8 cellular contexts compared by ENCODE assay signal in the genomic region with DNA sequence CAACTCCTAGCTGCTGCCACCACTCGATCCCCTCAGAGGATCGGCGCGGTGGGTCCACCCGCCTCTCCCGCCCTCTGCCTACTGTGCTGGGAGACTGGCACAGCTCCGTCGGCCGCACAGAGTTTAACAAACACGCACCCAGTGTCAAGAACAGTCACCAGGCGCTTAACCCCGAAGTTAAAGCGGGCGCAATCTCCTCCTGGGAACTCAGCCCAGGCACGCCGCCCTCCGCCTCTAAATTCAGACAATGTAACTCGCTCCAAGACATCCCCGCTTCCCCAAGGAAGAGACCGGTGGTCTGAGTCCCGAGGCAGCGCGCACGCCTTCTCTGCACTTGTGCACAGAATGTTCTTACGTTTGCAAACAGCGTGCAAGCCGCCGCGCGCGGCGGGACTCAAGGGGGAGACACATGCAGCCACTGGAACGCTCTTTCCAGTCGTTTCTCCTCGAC. TPM values are rescaled to one million over a fixed set of nuclear protein-coding genes. Genes with fewer than 3 reads are reported as not detected.
DNase-seq lines count a peak whose midpoint lies in the region; ATAC-seq and TF ChIP-seq lines count a peak whose summit lies in the region.

No MANE protein-coding gene starts in this region.

- intact Hi-C loops in breast epithelium (cut with DNase I; ENCODE audit: low total_unique reads) = no loop called here

- TF ChIP-seq CTCF in breast epithelium (IDR thresholded peaks at IDR 0.05) = no peak

- ATAC-seq in GM19467 (IDR thresholded peaks at IDR 0.05; ENCODE audit: unreplicated experiment) = peak; percentile 10

- DNase-seq in COLO668 (lab: John Stamatoyannopoulos, UW; ENCODE audit: unreplicated experiment) (peak; percentile 78), breast epithelium (ENCODE audit: low spot score in 2 of 2) (no peak), left kidney (ENCODE audit: low read depth, low spot score) (peak; percentile 82), NOMO-1 treated with dmso at 0.1 percent for 144 hours (lab: John Stamatoyannopoulos, UW; ENCODE audit: unreplicated experiment) (no peak)
- DNase-seq in stimulated activated CD4-positive, alpha-beta T cell treated with anti-CD3 and anti-CD28 coated beads, Interleukin-4, amount 100 ng/mL, for 24 hours = peak; percentile 52

- H3K4me1 ChIP-seq in HUES48 (ENCODE audit: control insufficient read depth, insufficient read depth, low read length) (peaks cover 22% of the 10 kb centered on the region), breast epithelium (no peaks in the 10 kb centered on the region)

- no peak for TF ChIP-seq POLR2A in breast epithelium (IDR thresholded peaks at IDR 0.05)

- peaks cover 75% of the 10 kb centered on the region for H3K27me3 ChIP-seq in HUES48 (ENCODE audit: control insufficient read depth, insufficient read depth, low read length)
- no peaks in the 10 kb centered on the region for H3K27me3 ChIP-seq in breast epithelium

- H3K27ac Mint-ChIP-seq in T-helper 1 cell treated with Interleukin-12 subunit alpha and Interleukin-12 subunit beta and Interleukin-4 antibody, amounts not matched to agents 30 μg/mL and 1 μg/mL, for 36 hours = peak overlapping the region; percentile 94

- no peaks in the 10 kb centered on the region for H3K9me3 Mint-ChIP-seq in T-helper 1 cell treated with Interleukin-12 subunit alpha and Interleukin-12 subunit beta and Interleukin-4 antibody, amounts not matched to agents 30 μg/mL and 1 μg/mL, for 36 hours

- H3K4me1 Mint-ChIP-seq in T-helper 1 cell treated with Interleukin-12 subunit alpha and Interleukin-12 subunit beta and Interleukin-4 antibody, amounts not matched to agents 30 μg/mL and 1 μg/mL, for 36 hours (ENCODE audit: low read depth) = peaks cover 48% of the 10 kb centered on the region

- H3K36me3 Mint-ChIP-seq in T-helper 1 cell treated with Interleukin-12 subunit alpha and Interleukin-12 subunit beta and Interleukin-4 antibody, amounts not matched to agents 30 μg/mL and 1 μg/mL, for 36 hours (ENCODE audit: low read depth) = peaks cover 39% of the 10 kb centered on the region

- peaks cover 34% of the 10 kb centered on the region for H3K27me3 Mint-ChIP-seq in T-helper 1 cell treated with Interleukin-12 subunit alpha and Interleukin-12 subunit beta and Interleukin-4 antibody, amounts not matched to agents 30 μg/mL and 1 μg/mL, for 36 hours (ENCODE audit: low read depth)

- H3K27ac ChIP-seq in HUES48 (ENCODE audit: low read depth, low read length) (no peak overlapping the region), breast epithelium (peak overlapping the region; percentile 56 to 75)

- H3K36me3 ChIP-seq in HUES48 (ENCODE audit: control insufficient read depth, insufficient read depth, low read length) (peaks cover 10% of the 10 kb centered on the region; the same call in 1 of the 2 replicates), breast epithelium (no peaks in the 10 kb centered on the region)

- peak overlapping the region; percentile 0; the same call in 1 of the 2 replicates for H3K9ac ChIP-seq in HUES48 (ENCODE audit: low read depth, low read length)

- H3K4me3 ChIP-seq in HUES48 (ENCODE audit: low read depth, low read length) = peak overlapping the region; percentile 67
- H3K4me3 ChIP-seq in breast epithelium = peak overlapping the region; percentile 48 to 81 (median 61)

- H3K9me3 ChIP-seq in HUES48 (ENCODE audit: control insufficient read depth, insufficient read depth, low read length) (no peaks in the 10 kb centered on the region), breast epithelium (no peaks in the 10 kb centered on the region)

- peak overlapping the region; percentile 93 for H3K4me3 Mint-ChIP-seq in T-helper 1 cell treated with Interleukin-12 subunit alpha and Interleukin-12 subunit beta and Interleukin-4 antibody, amounts not matched to agents 30 μg/mL and 1 μg/mL, for 36 hours

RNA-seq across cellular contexts. Expression of a gene that starts 0.5 kb away (rescaled TPM):
- total RNA-seq in breast epithelium = 10 to 100 TPM; 25.8 to 80.3 (median 32.4) TPM

Comparison
In these comparisons a context has a peak if more than half of its experiments do, and no peak if none do; other contexts are left out.
1. DNase-seq: peak in COLO668 (single experiment), left kidney (single experiment) and stimulated activated CD4-positive, alpha-beta T cell treated with anti-CD3 and anti-CD28 coated beads, Interleukin-4, amount 100 ng/mL, for 24 hours (single experiment); none in breast epithelium (0 of 2) and NOMO-1 treated with dmso at 0.1 percent for 144 hours (single experiment).